ENCODE assay signal across 1 cellular context in genomic region chr18:3655637-3656050, GRCh38.
A peak's percentile ranks its signal among the peaks of the same experiment; 100 is the strongest.
TF ChIP-seq lines count a peak whose summit lies in the region.

No MANE protein-coding gene starts in this region.

TF ChIP-seq in K562, 482 proteins besides CTCF, POLR2A, EP300 and RAD21 (continued from another document and continues in another):
- no peak for TF ChIP-seq ESRRA (IDR thresholded peaks at IDR 0.05; ENCODE audit: borderline replicate concordance, low read depth)
- no peak for TF ChIP-seq SUPT5H (IDR thresholded peaks at IDR 0.05)
- no peak for TF ChIP-seq CBX5 (IDR thresholded peaks at IDR 0.05; ENCODE audit: borderline replicate concordance, low read depth)
- no peak for TF ChIP-seq ARID4B (CRISPR knock-in tag; IDR thresholded peaks at IDR 0.05)
- no peak for TF ChIP-seq ZNF778 (CRISPR knock-in tag; IDR thresholded peaks at IDR 0.05)
- TF ChIP-seq ZNF384 (IDR thresholded peaks at IDR 0.05; ENCODE audit: low read depth, low read length), result no peak
- TF ChIP-seq MTF1 (CRISPR knock-in tag; IDR thresholded peaks at IDR 0.05; ENCODE audit: borderline replicate concordance), result no peak; the same call in 1 of the 2 replicates
- TF ChIP-seq ATF1 (CRISPR knock-in tag; IDR thresholded peaks at IDR 0.05), result no peak
- peak; percentile 35; the same call in 1 of the 2 replicates for TF ChIP-seq ATF1 (tag; IDR thresholded peaks at IDR 0.05)
- no peak for TF ChIP-seq ZBTB8A (IDR thresholded peaks at IDR 0.05; ENCODE audit: partially characterized antibody)
- peak; percentile 57 for TF ChIP-seq ZNF175 (CRISPR knock-in tag; IDR thresholded peaks at IDR 0.05; ENCODE audit: low read depth)
- TF ChIP-seq TRIM25 (IDR thresholded peaks at IDR 0.05; ENCODE audit: borderline replicate concordance), result no peak
- TF ChIP-seq ZNF324 (CRISPR knock-in tag; IDR thresholded peaks at IDR 0.05), result 0 out of 2 replicates have a peak, but pooled peaks have one; percentile 5
- no peak for TF ChIP-seq XRCC4 (IDR thresholded peaks at IDR 0.05; ENCODE audit: extremely low read depth, insufficient read depth, insufficient read length)
- no peak for TF ChIP-seq STAT6 (CRISPR knock-in tag; IDR thresholded peaks at IDR 0.05)
- no peak for TF ChIP-seq KDM1A (IDR thresholded peaks at IDR 0.05)
- TF ChIP-seq E2F1 (CRISPR knock-in tag; IDR thresholded peaks at IDR 0.05), result no peak
- no peak for TF ChIP-seq CREM (IDR thresholded peaks at IDR 0.05; ENCODE audit: low read depth)
- no peak for TF ChIP-seq CBX3 (IDR thresholded peaks at IDR 0.05; ENCODE audit: borderline replicate concordance in 1 of 2, low read length in 2 of 2)
- TF ChIP-seq NFXL1 (CRISPR knock-in tag; IDR thresholded peaks at IDR 0.05), result 0 out of 2 replicates have a peak, but pooled peaks have one; percentile 21
- no peak for TF ChIP-seq POLR2AphosphoS5 (IDR thresholded peaks at IDR 0.05; ENCODE audit: control insufficient read depth, insufficient read depth, low read depth, low read length)
- TF ChIP-seq NKRF (IDR thresholded peaks at IDR 0.05; ENCODE audit: borderline replicate concordance), result no peak
- TF ChIP-seq POLR2H (tag; IDR thresholded peaks at IDR 0.05; ENCODE audit: low read depth), result no peak
- no peak for TF ChIP-seq ZNF717 (CRISPR knock-in tag; IDR thresholded peaks at IDR 0.05)
- no peak for TF ChIP-seq MNT (conservative IDR thresholded peaks at IDR 0.05)
- no peak for TF ChIP-seq HMBOX1 (IDR thresholded peaks at IDR 0.05)
- no peak for TF ChIP-seq ZNF609 (CRISPR knock-in tag; IDR thresholded peaks at IDR 0.05; ENCODE audit: borderline replicate concordance)
- TF ChIP-seq ASH1L (IDR thresholded peaks at IDR 0.05; ENCODE audit: borderline replicate concordance, low read depth, partially characterized antibody), result no peak
- TF ChIP-seq MYC (IDR thresholded peaks at IDR 0.05; ENCODE audit: low read depth, low read length), result no peak
- TF ChIP-seq MYC (CRISPR knock-in tag; IDR thresholded peaks at IDR 0.05; ENCODE audit: borderline replicate concordance, low read depth), result no peak; the same call in 1 of the 2 replicates
- TF ChIP-seq FOXO4 (CRISPR knock-in tag; IDR thresholded peaks at IDR 0.05), result no peak
- TF ChIP-seq PML (IDR thresholded peaks at IDR 0.05; ENCODE audit: low read length), result no peak
- TF ChIP-seq ZNF134 (CRISPR knock-in tag; conservative IDR thresholded peaks at IDR 0.05), result peak; percentile 62; the same call in 1 of the 2 replicates
- no peak for TF ChIP-seq CREB1 (IDR thresholded peaks at IDR 0.05)
- no peak for TF ChIP-seq CREB1 (CRISPR knock-in tag; IDR thresholded peaks at IDR 0.05)
- TF ChIP-seq PTBP1 (IDR thresholded peaks at IDR 0.05; ENCODE audit: low read depth, low read length), result no peak
- TF ChIP-seq RHOXF2B (CRISPR knock-in tag; conservative IDR thresholded peaks at IDR 0.05), result no peak
- TF ChIP-seq KAT8 (IDR thresholded peaks at IDR 0.05; ENCODE audit: low read depth), result no peak
- TF ChIP-seq GTF2F1 (IDR thresholded peaks at IDR 0.05; ENCODE audit: low read depth, low read length), result no peak
